ENCODE assay signal across 16 cellular contexts in genomic region chr17:39924691-39925055, GRCh38. TPM values are rescaled to one million over a fixed set of nuclear protein-coding genes. Genes with fewer than 3 reads are reported as not detected.
A peak's percentile ranks its signal among the peaks of the same experiment; 100 is the strongest.
DNase-seq lines count a peak whose midpoint lies in the region; ATAC-seq, FAIRE-seq and TF ChIP-seq lines count a peak whose summit lies in the region.
"Had no signal": no experiment of that assay in that cellular context is flagged by ENCODE, and none has a peak within 500 bp of the region (broad histone marks: within the 10 kb centered on the region; RNA-seq: fewer than 3 reads in every experiment).

No MANE protein-coding gene starts in this region.

- H4K20me1 ChIP-seq in OCI-LY7 (ENCODE audit: insufficient read depth, low read length): no peaks in the 10 kb centered on the region

- H3K4me3 ChIP-seq in OCI-LY7 (ENCODE audit: low read depth, low read length, poor library complexity, severe bottlenecking): peak overlapping the region; percentile 91
- no peak overlapping the region for H3K4me3 ChIP-seq in effector memory CD4-positive, alpha-beta T cell (ENCODE audit: insufficient read depth, low read depth, low read length, poor library complexity, severe bottlenecking)
- no peak overlapping the region for H3K4me3 ChIP-seq in stomach

- peaks cover 35% of the 10 kb centered on the region for H3K79me2 ChIP-seq in OCI-LY7 (ENCODE audit: insufficient read depth, low read depth, low read length)

- H3K9me3 ChIP-seq in OCI-LY7 (ENCODE audit: low read length): no peaks in the 10 kb centered on the region
- H3K9me3 ChIP-seq in effector memory CD4-positive, alpha-beta T cell (ENCODE audit: control insufficient read depth, low read length): no peaks in the 10 kb centered on the region
- no peaks in the 10 kb centered on the region for H3K9me3 ChIP-seq in stomach

- TF ChIP-seq POLR2A in GM12891 (IDR thresholded peaks at IDR 0.05; ENCODE audit: low read depth, low read length) (no peak), stomach (IDR thresholded peaks at IDR 0.05) (no peak)

- intact Hi-C loops in OCI-LY7 (cut with micrococcal nuclease; ENCODE audit: unreplicated experiment): loop anchor here (5.0 kb wide), 1 partner anchor 147 kb away; no protein-coding TSS in a partner anchor
- intact Hi-C loops in stomach (cut with DNase I; ENCODE audit: low total_unique reads): no loop called here

- no peak for ATAC-seq in omental fat pad (ENCODE audit: low FRiP score)
- ATAC-seq: right cardiac atrium had no signal

- FAIRE-seq in GM12891 (lab: Jason Lieb, UNC): no peak
- FAIRE-seq: TTC549 had no signal

- H3K27me3 ChIP-seq in effector memory CD4-positive, alpha-beta T cell (replicated peaks; ENCODE audit: control insufficient read depth, insufficient read depth, low read length, poor library complexity, severe bottlenecking): no peaks in the 10 kb centered on the region
- H3K27me3 ChIP-seq in stomach: no peaks in the 10 kb centered on the region

- CTCF ChIA-PET in OCI-LY7 (lab: Charles Lee; ENCODE audit: unreplicated experiment): no interaction called here

- no peaks in the 10 kb centered on the region for H3K27me3 Mint-ChIP-seq in neural crest cell (ENCODE audit: low read depth)

- H3K4me1 ChIP-seq in OCI-LY7 (ENCODE audit: insufficient read depth, low read length, poor library complexity, severe bottlenecking) (peaks cover 49% of the 10 kb centered on the region), stomach (peaks cover 36 to 70% (median 52%) of the 10 kb centered on the region in 4 donors)
- H3K4me1 ChIP-seq in effector memory CD4-positive, alpha-beta T cell (ENCODE audit: control insufficient read depth, insufficient read depth, low read length, poor library complexity, severe bottlenecking): peaks cover 45% of the 10 kb centered on the region

- peak overlapping the region; percentile 69 for H3K27ac Mint-ChIP-seq in neural crest cell (ENCODE audit: unreplicated experiment)

- H3K27ac ChIP-seq in OCI-LY7 (ENCODE audit: low read depth, low read length, poor library complexity, severe bottlenecking) (peak overlapping the region; percentile 65), stomach (peak overlapping the region in 2 of 5 donors; percentile 4 to 16)
- H3K27ac ChIP-seq in effector memory CD4-positive, alpha-beta T cell (ENCODE audit: insufficient read depth, low read length, poor library complexity, severe bottlenecking): peak overlapping the region; percentile 86

- H3K4me3 Mint-ChIP-seq in neural crest cell: peak overlapping the region; percentile 94

- no TSS peak for BruUV-seq in OCI-LY7 (replicated peaks; lab: Mats Ljungman, UMichigan)

- H3K9me2 ChIP-seq in OCI-LY7 (ENCODE audit: insufficient read depth, low read length): no peaks in the 10 kb centered on the region

- H3K4me1 Mint-ChIP-seq in neural crest cell: peaks cover 36% of the 10 kb centered on the region

- H2AFZ ChIP-seq in OCI-LY7 (ENCODE audit: low read length): no peak overlapping the region

- WGBS in stomach, 5 donors: 64 to 73% (median 64%) methylated on average over 3 of the region's 3 CpGs

- peaks cover 2% of the 10 kb centered on the region for H3K36me3 Mint-ChIP-seq in neural crest cell (ENCODE audit: low read depth)

- H3K9me3 Mint-ChIP-seq in neural crest cell: no peaks in the 10 kb centered on the region

- DNase-seq in GM12891 (ENCODE audit: insufficient read length, low spot score): no peak
- no peak for DNase-seq in OCI-LY7 (ENCODE audit: low spot score)
- no peak for DNase-seq in effector memory CD4-positive, alpha-beta T cell
- DNase-seq in neural crest cell (ENCODE audit: low read depth, low spot score): no peak
- DNase-seq in stomach: no peak
- no peak for DNase-seq in omental fat pad (ENCODE audit: low spot score)
- no peak for DNase-seq in EL
- no peak for DNase-seq in middle frontal gyrus (ENCODE audit: extremely low spot score, low spot score)
- DNase-seq: cerebellar nuclear complex, NCI-H1048 had no signal

- TF ChIP-seq EP300 in stomach (IDR thresholded peaks at IDR 0.05): no peak

- peak; percentile 40; the same call in 1 of the 2 replicates for TF ChIP-seq CTCF in OCI-LY7 (conservative IDR thresholded peaks at IDR 0.05; ENCODE audit: low read length)
- TF ChIP-seq CTCF in neural crest cell (conservative IDR thresholded peaks at IDR 0.05): no peak
- no peak for TF ChIP-seq CTCF in stomach (IDR thresholded peaks at IDR 0.05)
- no peak for TF ChIP-seq CTCF in omental fat pad (IDR thresholded peaks at IDR 0.05)

- H3K36me3 ChIP-seq in OCI-LY7 (ENCODE audit: insufficient read depth, low read length) (peaks cover 45% of the 10 kb centered on the region), stomach (peaks cover 33 to 54% (median 46%) of the 10 kb centered on the region in 4 donors)
- H3K36me3 ChIP-seq in effector memory CD4-positive, alpha-beta T cell (ENCODE audit: control insufficient read depth, insufficient read depth, low read length): peaks cover 37% of the 10 kb centered on the region

- H3K4me2 ChIP-seq in OCI-LY7 (ENCODE audit: low read length): peak overlapping the region; percentile 97

- POLR2A ChIA-PET in OCI-LY7 (lab: Charles Lee): no interaction called here

TF ChIP-seq in GM12891, 5 proteins besides CTCF, POLR2A, EP300 and RAD21:
- TF ChIP-seq PAX5 (IDR thresholded peaks at IDR 0.05; ENCODE audit: insufficient read depth, low read length, severe bottlenecking): no peak
- TF ChIP-seq POLR2AphosphoS5 (IDR thresholded peaks at IDR 0.05; ENCODE audit: low read depth, low read length): no peak
- TF ChIP-seq SPI1 (IDR thresholded peaks at IDR 0.05; ENCODE audit: low read depth, low read length): peak; percentile 26; the same call in 1 of the 2 replicates

RNA-seq across cellular contexts. Expression of gene ORMDL3, which starts 2.7 kb away (rescaled TPM):
- polyA plus RNA-seq in GM12891 (2012; ENCODE audit: low read depth, missing spikeins): 83.4 TPM
- 62.2 and 62.6 TPM in 2 replicates for total RNA-seq in OCI-LY7 (2014; rRNA removed; shearing (Covaris generic))
- 61.3 and 65.9 TPM in 2 replicates for total RNA-seq in OCI-LY7 (2022)
- 42.2 and 47.8 TPM in 2 replicates for total RNA-seq in neural crest cell
- 100 to 1,000 TPM in 1 of 5 donors, 10 to 100 TPM in 4; 16.5 to 117 (median 64.5) TPM for total RNA-seq in stomach
- polyA plus RNA-seq in stomach: 10 to 100 TPM; 28.6 to 44.3 (median 34.5) TPM
- 100 to 1,000 TPM in 2 of 4 donors, 10 to 100 TPM in 2; 78.5 to 338 (median 163) TPM for total RNA-seq in omental fat pad

RNA-seq across cellular contexts. Expression of gene LRRC3C, which starts 2.9 kb away (rescaled TPM):
- not detected for polyA plus RNA-seq in GM12891 (2012; ENCODE audit: low read depth, missing spikeins)
- not detected in 2 replicates for total RNA-seq in OCI-LY7 (2014; rRNA removed; shearing (Covaris generic))
- total RNA-seq in OCI-LY7 (2022) (not detected in 2 replicates), neural crest cell (not detected in 2 replicates), stomach (not detected), omental fat pad (not detected)
- polyA plus RNA-seq in stomach: not detected
- total RNA-seq: mucosa of gallbladder, NCI-H460, right cardiac atrium, RPMI7951, temporal lobe had no signal
- polyA plus RNA-seq: right cardiac atrium had no signal

RNA-seq across cellular contexts. Expression of gene GSDMB, which starts 6.2 kb away (rescaled TPM):
- 8.2 TPM for polyA plus RNA-seq in GM12891 (2012; ENCODE audit: low read depth, missing spikeins)
- 24.1 and 29.4 TPM in 2 replicates for total RNA-seq in OCI-LY7 (2014; rRNA removed; shearing (Covaris generic))
- total RNA-seq in OCI-LY7 (2022) (39.2 and 44.6 TPM in 2 replicates), neural crest cell (7.9 and 8.8 TPM in 2 replicates), stomach (10 to 100 TPM in 4 of 5 donors, 1 to 10 TPM in 1; 9.4 to 91.5 (median 33.0) TPM), omental fat pad (10 to 100 TPM; 10.4 to 32.2 (median 21.3) TPM)
- polyA plus RNA-seq in stomach: 10 to 100 TPM; 12.1 to 46.6 (median 25.0) TPM

RNA-seq across cellular contexts. Expression of gene GSDMA, which starts 38.1 kb away (rescaled TPM):
- not detected for polyA plus RNA-seq in GM12891 (2012; ENCODE audit: low read depth, missing spikeins)
- total RNA-seq in OCI-LY7 (2014; rRNA removed; shearing (Covaris generic)): 0.15 and 0.57 TPM in 2 replicates
- 0.15 and 0.17 TPM in 2 replicates for total RNA-seq in OCI-LY7 (2022)
- total RNA-seq in neural crest cell: not detected in 2 replicates
- total RNA-seq in stomach: not detected
- polyA plus RNA-seq in stomach: under 1 TPM in 2 of 3 donors, not detected in 1; 0.08 to 0.92 TPM
- total RNA-seq in omental fat pad: 1 to 10 TPM in 1 of 4 donors, under 1 TPM in 2, not detected in 1; 0.65 to 1.1 (median 0.72) TPM
- total RNA-seq: mucosa of gallbladder, NCI-H460, RPMI7951 had no signal
- polyA plus RNA-seq: right cardiac atrium had no signal

RNA-seq across cellular contexts. Expression of gene PSMD3, which starts 55.9 kb away (rescaled TPM):
- polyA plus RNA-seq in GM12891 (2012; ENCODE audit: low read depth, missing spikeins): 91.0 TPM
- total RNA-seq in OCI-LY7 (2014; rRNA removed; shearing (Covaris generic)): 149 and 150 TPM in 2 replicates
- 140 and 150 TPM in 2 replicates for total RNA-seq in OCI-LY7 (2022)
- 157 and 158 TPM in 2 replicates for total RNA-seq in neural crest cell
- total RNA-seq in stomach: 100 to 1,000 TPM in 1 of 5 donors, 10 to 100 TPM in 4; 13.4 to 140 (median 41.7) TPM
- polyA plus RNA-seq in stomach: 10 to 100 TPM; 45.9 to 53.8 (median 51.2) TPM
- 10 to 100 TPM; 75.3 to 98.0 (median 79.4) TPM for total RNA-seq in omental fat pad
